9 cellular contexts compared by ENCODE assay signal in the genomic region with DNA sequence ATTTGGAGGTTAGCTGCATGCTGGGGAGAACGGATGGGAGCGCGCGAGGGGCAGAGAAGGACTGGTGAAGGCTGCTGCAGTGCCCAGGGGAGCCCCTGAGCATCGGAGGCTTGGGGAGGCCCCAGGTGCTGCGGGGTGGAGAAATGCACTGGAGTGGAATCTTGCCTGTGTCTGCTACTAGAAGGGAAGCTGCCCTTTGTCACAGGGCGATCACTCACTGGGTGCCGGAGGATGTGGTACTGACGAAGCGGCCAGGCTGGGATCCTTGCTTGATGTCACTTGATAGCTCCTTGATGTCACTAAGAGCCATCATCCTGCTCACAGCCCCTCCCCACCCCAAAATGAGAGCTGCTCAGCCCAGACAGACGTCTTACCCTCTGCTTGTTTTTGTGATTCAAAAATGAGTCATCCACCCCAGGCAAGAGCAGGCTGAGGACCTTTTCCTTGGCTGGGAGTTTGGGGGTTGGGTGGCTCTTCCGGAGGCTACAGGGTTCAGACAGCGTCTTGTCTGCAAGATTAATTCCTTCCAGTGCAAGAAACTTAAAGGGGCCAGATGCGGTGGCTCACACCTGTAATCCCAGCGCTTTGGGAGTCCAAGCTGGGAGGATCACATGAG.
DNase-seq lines count a peak whose midpoint lies in the region; ATAC-seq and TF ChIP-seq lines count a peak whose summit lies in the region.
"Had no signal": no experiment of that assay in that cellular context is flagged by ENCODE, and none has a peak within 500 bp of the region (broad histone marks: within the 10 kb centered on the region; RNA-seq: fewer than 3 reads in every experiment).

No MANE protein-coding gene starts in this region.

- H3K27ac ChIP-seq in left lung (no peak overlapping the region), psoas muscle (no peak overlapping the region)

- peaks cover 5% of the 10 kb centered on the region for H3K27me3 Mint-ChIP-seq in activated T-cell treated with anti-CD3 and anti-CD28 coated beads, Interleukin-2, amount 50 U/mL, for 4 hours (ENCODE audit: low read depth)

- H3K4me1 ChIP-seq in left lung (peaks cover 0 to 8% of the 10 kb centered on the region in 2 donors), psoas muscle (no peaks in the 10 kb centered on the region)

- no peaks in the 10 kb centered on the region for H3K9me3 Mint-ChIP-seq in activated T-cell treated with anti-CD3 and anti-CD28 coated beads, Interleukin-2, amount 50 U/mL, for 4 hours
- H3K9me3 Mint-ChIP-seq: T-helper 1 cell treated with Interleukin-12 subunit alpha and Interleukin-12 subunit beta and Interleukin-4 antibody, amounts not matched to agents 30 μg/mL and 1 μg/mL, for 36 hours had no signal

- H3K36me3 ChIP-seq in left lung (no peaks in the 10 kb centered on the region), psoas muscle (ENCODE audit: insufficient read depth in 1 of 2, low read depth in 1 of 2) (no peaks in the 10 kb centered on the region)

- intact Hi-C loops in left lung (cut with DNase I) (no loop called here), psoas muscle (cut with DNase I) (no loop called here)

- ATAC-seq in activated T-cell treated with anti-CD3 and anti-CD28 coated beads, Interleukin-2, amount 50 U/mL, for 4 hours = peak; percentile 80 to 85
- ATAC-seq in left lung (peak; percentile 77), psoas muscle (no peak), HG03469 (IDR thresholded peaks at IDR 0.05; ENCODE audit: unreplicated experiment) (no peak), GM18511 (IDR thresholded peaks at IDR 0.05; ENCODE audit: unreplicated experiment) (no peak)

- 71 to 73% (median 71%) methylated on average over 15 of the region's 15 CpGs for WGBS in psoas muscle, 3 donors

- H3K27me3 ChIP-seq in left lung (no peaks in the 10 kb centered on the region), psoas muscle (ENCODE audit: insufficient read depth in 3 of 3, low read length in 2 of 3) (no peaks in the 10 kb centered on the region)

- peak; percentile 86 for DNase-seq in AG20443 (ENCODE audit: low spot score)
- peak; percentile 29 for DNase-seq in HS-27A (ENCODE audit: low read depth)
- DNase-seq in activated T-cell treated with anti-CD3 and anti-CD28 coated beads, Interleukin-2, amount 50 U/mL, for 4 hours = peak; percentile 23
- peak; percentile 49 to 56 for DNase-seq in left lung
- no peak for DNase-seq in psoas muscle
- no peak for DNase-seq in NCI-H345 treated with DMSO at 0.1 percent for 48 hours (lab: John Stamatoyannopoulos, UW; ENCODE audit: unreplicated experiment)

- TF ChIP-seq CTCF in left lung (IDR thresholded peaks at IDR 0.05) (no peak), psoas muscle (IDR thresholded peaks at IDR 0.05) (no peak)

- no peaks in the 10 kb centered on the region for H3K4me1 Mint-ChIP-seq in activated T-cell treated with anti-CD3 and anti-CD28 coated beads, Interleukin-2, amount 50 U/mL, for 4 hours (ENCODE audit: low read depth)

- H3K4me3 Mint-ChIP-seq in activated T-cell treated with anti-CD3 and anti-CD28 coated beads, Interleukin-2, amount 50 U/mL, for 4 hours = no peak overlapping the region
- H3K4me3 Mint-ChIP-seq: T-helper 1 cell treated with Interleukin-12 subunit alpha and Interleukin-12 subunit beta and Interleukin-4 antibody, amounts not matched to agents 30 μg/mL and 1 μg/mL, for 36 hours had no signal

- H3K36me3 Mint-ChIP-seq in activated T-cell treated with anti-CD3 and anti-CD28 coated beads, Interleukin-2, amount 50 U/mL, for 4 hours (ENCODE audit: insufficient read depth) = no peaks in the 10 kb centered on the region

- H3K4me3 ChIP-seq in left lung (no peak overlapping the region), psoas muscle (no peak overlapping the region)

- H3K9me3 ChIP-seq in left lung = no peaks in the 10 kb centered on the region
- H3K9me3 ChIP-seq in psoas muscle = no peaks in the 10 kb centered on the region

Comparison
In these comparisons a context has a peak if more than half of its experiments do, and no peak if none do; other contexts are left out.
1. DNase-seq: peak in AG20443 (single experiment), HS-27A (single experiment), activated T-cell treated with anti-CD3 and anti-CD28 coated beads, Interleukin-2, amount 50 U/mL, for 4 hours (single experiment) and left lung (2 of 2); none in psoas muscle (0 of 2) and NCI-H345 treated with DMSO at 0.1 percent for 48 hours (single experiment).
2. ATAC-seq: peak in activated T-cell treated with anti-CD3 and anti-CD28 coated beads, Interleukin-2, amount 50 U/mL, for 4 hours (2 of 2) and left lung (single experiment); none in psoas muscle (0 of 4), HG03469 (single experiment) and GM18511 (single experiment).